7 cellular contexts compared by ENCODE assay signal in the genomic region with DNA sequence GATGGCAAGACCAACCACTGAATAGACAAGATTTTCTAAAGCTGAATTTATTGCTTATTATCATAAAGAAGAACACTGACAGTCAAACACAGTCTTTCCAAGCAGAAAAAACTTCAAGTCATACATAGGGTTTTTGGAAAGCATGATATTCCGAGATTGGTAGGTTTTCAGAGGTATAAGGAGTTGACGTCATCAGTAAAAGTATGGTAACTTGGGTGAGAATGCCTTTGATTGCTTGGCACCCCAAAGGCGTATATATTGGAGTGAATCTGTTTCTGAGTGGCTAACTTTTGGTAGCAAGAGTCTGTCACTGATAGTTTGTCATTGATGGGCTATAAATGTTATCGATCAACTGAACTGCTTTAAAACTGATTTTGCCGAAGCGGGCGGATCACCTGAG.
"Had no signal": no experiment of that assay in that cellular context is flagged by ENCODE, and none has a peak within 500 bp of the region (broad histone marks: within the 10 kb centered on the region; RNA-seq: fewer than 3 reads in every experiment).

No MANE protein-coding gene starts in this region.

- ATAC-seq: K562 had no signal

- H3K4me3 ChIP-seq: K562 had no signal

- H3K27ac ChIP-seq: HL-60, KMS-11 had no signal

- FAIRE-seq: K562 had no signal

- H3K9ac ChIP-seq: KMS-11 had no signal

- H3K4me2 ChIP-seq: KMS-11 had no signal

- DNase-seq: IMR-90, Karpas-422, KBM-7, KG1 had no signal
